In the genomic region with DNA sequence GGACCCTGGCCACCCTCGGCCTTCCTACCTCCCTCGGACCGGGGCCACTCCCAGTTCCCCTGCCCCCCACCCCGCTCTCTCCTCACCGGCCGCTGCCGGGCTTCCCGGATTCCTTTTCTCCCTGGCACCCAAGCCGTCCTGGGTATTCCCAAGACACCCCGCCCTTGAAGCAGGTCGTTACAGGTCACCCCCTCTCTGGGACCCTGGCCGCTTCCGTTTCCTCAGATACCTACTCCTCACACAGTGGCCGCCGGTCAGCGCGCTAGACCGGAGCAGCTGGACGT, we compare ENCODE assay signal across 8 cellular contexts. TPM values are rescaled to one million over a fixed set of nuclear protein-coding genes. Genes with fewer than 3 reads are reported as not detected.
DNase-seq lines count a peak whose midpoint lies in the region; ATAC-seq, FAIRE-seq and TF ChIP-seq lines count a peak whose summit lies in the region.

No MANE protein-coding gene starts in this region.

- no peak for DNase-seq in GM12892 (ENCODE audit: insufficient read length)
- peak in 1 of 2 experiments; percentile 1 for DNase-seq in HL-60 (ENCODE audit: low read depth in 1 of 2, low spot score in 1 of 2)
- DNase-seq in astrocyte of the cerebellum (ENCODE audit: low read depth): no peak
- no peak for DNase-seq in kidney epithelial cell (ENCODE audit: low read depth)
- peak; percentile 50 for DNase-seq in testis
- no peak for DNase-seq in stimulated activated CD8-positive, alpha-beta memory T cell treated with anti-CD3 and anti-CD28 coated beads, Interleukin-4, amount 100 ng/mL, for 48 hours
- DNase-seq in activated CD4-positive, alpha-beta T cell treated with anti-CD3 and anti-CD28 coated beads for 4 hours: no peak

- in situ Hi-C loops in astrocyte of the cerebellum (cut with HindIII; ENCODE audit: low sequenced_read_pairs): no loop called here

- H3K4me3 ChIP-seq in HL-60 (replicated peaks; ENCODE audit: insufficient read depth, low read length): peak overlapping the region; percentile 80
- peak overlapping the region; percentile 94 for H3K4me3 ChIP-seq in astrocyte of the cerebellum (ENCODE audit: low read depth, low read length)
- peak overlapping the region; percentile 97 for H3K4me3 ChIP-seq in kidney epithelial cell (ENCODE audit: low read depth, low read length)
- H3K4me3 ChIP-seq in testis: peak overlapping the region; percentile 98 to 99

- intact Hi-C loops in testis (cut with DNase I; ENCODE audit: low total_unique reads): no loop called here

- no peaks in the 10 kb centered on the region for H3K9me3 ChIP-seq in testis

- peak; percentile 38 for FAIRE-seq in GM12892 (lab: Jason Lieb, UNC)

- no peak for TF ChIP-seq POLR2A in GM12892 (IDR thresholded peaks at IDR 0.05; ENCODE audit: low read depth, low read length)
- TF ChIP-seq POLR2A in testis (IDR thresholded peaks at IDR 0.05): no peak

- no peak for ATAC-seq in HG03565 (IDR thresholded peaks at IDR 0.05; ENCODE audit: unreplicated experiment)

- 0% methylated on average over 11 to 19 of the region's 19 CpGs for WGBS in testis, 2 donors

- no peak for TF ChIP-seq CTCF in HL-60 (IDR thresholded peaks at IDR 0.05; ENCODE audit: insufficient read depth, low read length)
- TF ChIP-seq CTCF in astrocyte of the cerebellum (IDR thresholded peaks at IDR 0.05; ENCODE audit: low read depth, low read length, missing control alignments): no peak
- TF ChIP-seq CTCF in kidney epithelial cell (IDR thresholded peaks at IDR 0.05; ENCODE audit: insufficient read depth, low read length, poor library complexity, severe bottlenecking): no peak
- no peak for TF ChIP-seq CTCF in testis (IDR thresholded peaks at IDR 0.05)

- H3K27me3 ChIP-seq in HL-60 (ENCODE audit: insufficient read depth, poor library complexity, severe bottlenecking) (no peaks in the 10 kb centered on the region), kidney epithelial cell (ENCODE audit: control insufficient read depth, insufficient read depth, low read length) (no peaks in the 10 kb centered on the region), testis (no peaks in the 10 kb centered on the region)

- H3K27ac ChIP-seq in HL-60 (replicated peaks) (peak overlapping the region; percentile 63), testis (peak overlapping the region; percentile 91 to 95)

- peaks cover 33% of the 10 kb centered on the region for H3K4me1 ChIP-seq in testis

- H3K36me3 ChIP-seq in kidney epithelial cell (ENCODE audit: control insufficient read depth, insufficient read depth, low read length) (no peaks in the 10 kb centered on the region), testis (ENCODE audit: low read depth, missing control alignments) (no peaks in the 10 kb centered on the region)

RNA-seq across cellular contexts. Expression of gene NUMB, which starts 0.5 kb away (rescaled TPM):
- 31.0 TPM for polyA plus RNA-seq in GM12892 (2012; ENCODE audit: missing spikeins)
- 30.5 and 33.1 TPM in 2 replicates for total RNA-seq in kidney epithelial cell
- total RNA-seq in testis: 10 to 100 TPM; 69.7 to 78.7 TPM
- polyA plus RNA-seq in testis (ENCODE audit: insufficient read depth, low read depth, low replicate concordance): 60.3 TPM

RNA-seq across cellular contexts. Expression of gene RIOX1, which starts 32.9 kb away (rescaled TPM):
- 11.6 TPM for polyA plus RNA-seq in GM12892 (2012; ENCODE audit: missing spikeins)
- total RNA-seq in kidney epithelial cell (26.7 and 28.9 TPM in 2 replicates), testis (10 to 100 TPM; 76.6 to 88.0 TPM)
- 25.4 TPM for polyA plus RNA-seq in testis (ENCODE audit: insufficient read depth, low read depth, low replicate concordance)
